Comparison of ENCODE assay signal across 16 cellular contexts in the genomic region with DNA sequence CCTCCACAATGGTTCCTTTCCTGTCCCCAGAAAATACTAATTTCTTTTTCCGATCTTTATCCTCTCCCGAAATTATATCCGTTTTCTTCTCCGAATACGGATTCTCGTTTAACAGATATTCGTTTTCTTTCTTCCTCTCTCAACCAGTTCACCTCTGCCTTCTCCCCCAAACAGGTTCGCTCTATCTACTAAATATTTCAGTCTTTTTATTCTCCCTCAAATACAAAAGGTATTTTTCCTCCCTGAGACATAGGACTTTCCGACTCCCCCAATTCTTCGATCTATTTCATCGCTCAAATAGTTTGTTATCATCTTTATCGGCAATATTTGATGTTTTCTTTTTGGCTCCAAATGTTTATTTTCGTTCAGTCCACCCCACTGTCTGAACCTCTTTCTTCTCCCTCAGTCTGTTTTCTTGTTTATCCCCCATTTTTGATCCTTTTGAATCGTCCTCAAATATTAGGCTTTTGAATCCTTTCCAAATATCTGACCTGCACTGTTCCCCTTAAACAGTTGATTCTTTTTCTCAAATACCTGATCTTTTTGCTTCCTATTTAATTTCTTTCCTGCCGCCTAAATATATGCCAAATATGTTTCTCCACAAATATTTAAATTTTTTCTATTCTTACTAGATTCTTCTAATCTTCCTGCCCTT. TPM values are rescaled to one million over a fixed set of nuclear protein-coding genes. Genes with fewer than 3 reads are reported as not detected.
DNase-seq lines count a peak whose midpoint lies in the region; ATAC-seq and TF ChIP-seq lines count a peak whose summit lies in the region.
"Had no signal": no experiment of that assay in that cellular context is flagged by ENCODE, and none has a peak within 500 bp of the region (broad histone marks: within the 10 kb centered on the region; RNA-seq: fewer than 3 reads in every experiment).

No MANE protein-coding gene starts in this region.

- H3K9me2 ChIP-seq in Loucy (replicated peaks; ENCODE audit: low read depth, low read length), result no peaks in the 10 kb centered on the region

- H3F3A ChIP-seq in Loucy (ENCODE audit: low read depth), result no peaks in the 10 kb centered on the region

- peaks cover 28% of the 10 kb centered on the region for H3K4me1 Mint-ChIP-seq in T-helper 2 cell treated with Interferon-gamma antibody and Interleukin-4, amounts not matched to agents 5 μg/mL and 100 μg/mL, for 36 hours (ENCODE audit: low read depth)
- peaks cover 28% of the 10 kb centered on the region for H3K4me1 Mint-ChIP-seq in endodermal cell
- H3K4me1 Mint-ChIP-seq in nephron, result peaks cover 42% of the 10 kb centered on the region

- H3K9me3 ChIP-seq in Loucy (ENCODE audit: insufficient read depth, low read depth, low read length) (no peaks in the 10 kb centered on the region), endodermal cell (ENCODE audit: control insufficient read depth, low read length) (no peaks in the 10 kb centered on the region)
- H3K9me3 ChIP-seq: upper lobe of left lung had no signal

- DNase-seq in T-helper 2 cell treated with Interferon-gamma antibody and Interleukin-4, amounts not matched to agents 5 μg/mL and 100 μg/mL, for 36 hours (ENCODE audit: low spot score), result no peak
- DNase-seq in T-helper 2 cell, result no peak
- no peak for DNase-seq in endodermal cell
- no peak for DNase-seq in cerebellum (ENCODE audit: low spot score)
- no peak for DNase-seq in foreskin melanocyte
- DNase-seq: activated naive CD4-positive, alpha-beta T cell; EL; NCI-H2029; NCI-H526; stimulated activated CD4-positive, alpha-beta T cell treated with anti-CD3 and anti-CD28 coated beads, Interleukin-2, amount 100 ng/mL, for 48 hours had no signal

- H3K9me3 Mint-ChIP-seq in T-helper 2 cell treated with Interferon-gamma antibody and Interleukin-4, amounts not matched to agents 5 μg/mL and 100 μg/mL, for 36 hours, result peaks cover 4% of the 10 kb centered on the region
- no peaks in the 10 kb centered on the region for H3K9me3 Mint-ChIP-seq in endodermal cell
- peaks cover 3% of the 10 kb centered on the region for H3K9me3 Mint-ChIP-seq in nephron
- H3K9me3 Mint-ChIP-seq: central memory CD8-positive, alpha-beta T cell; neural crest cell had no signal

- H3K27ac ChIP-seq in endodermal cell (ENCODE audit: low read depth, low read length), result no peak overlapping the region
- H3K27ac ChIP-seq: upper lobe of left lung had no signal

- H3K4me1 ChIP-seq in Loucy (ENCODE audit: insufficient read depth, low read length, poor library complexity, severe bottlenecking), result peaks cover 8% of the 10 kb centered on the region
- no peaks in the 10 kb centered on the region for H3K4me1 ChIP-seq in endodermal cell (ENCODE audit: control insufficient read depth, insufficient read depth, low read length)

- no peak overlapping the region for H2AFZ ChIP-seq in Loucy (ENCODE audit: low read length)

- ATAC-seq in HG03460 (IDR thresholded peaks at IDR 0.05; ENCODE audit: unreplicated experiment), result no peak

- H3K27ac Mint-ChIP-seq in T-helper 2 cell treated with Interferon-gamma antibody and Interleukin-4, amounts not matched to agents 5 μg/mL and 100 μg/mL, for 36 hours, result peak overlapping the region; percentile 23
- H3K27ac Mint-ChIP-seq in endodermal cell (no peak overlapping the region), nephron (peak overlapping the region in 1 of 3 experiments; percentile 32)

- H3K27me3 Mint-ChIP-seq in T-helper 2 cell treated with Interferon-gamma antibody and Interleukin-4, amounts not matched to agents 5 μg/mL and 100 μg/mL, for 36 hours (ENCODE audit: low read depth), result peaks cover 68% of the 10 kb centered on the region
- H3K27me3 Mint-ChIP-seq in endodermal cell (ENCODE audit: insufficient read depth) (peaks cover 91% of the 10 kb centered on the region), nephron (ENCODE audit: low read depth) (peaks cover 87% of the 10 kb centered on the region)

- 18 to 23% methylated on average over 15 of the region's 15 CpGs for WGBS in endodermal cell (ENCODE audit: insufficient coverage in 1 of 2, insufficient read length in 1 of 2), 2 experiments

- H3K4me3 Mint-ChIP-seq in T-helper 2 cell treated with Interferon-gamma antibody and Interleukin-4, amounts not matched to agents 5 μg/mL and 100 μg/mL, for 36 hours, result no peak overlapping the region
- peak overlapping the region; percentile 60 for H3K4me3 Mint-ChIP-seq in endodermal cell
- H3K4me3 Mint-ChIP-seq in nephron, result peak overlapping the region; percentile 13 to 63 (median 25)

- TF ChIP-seq CTCF in Loucy (conservative IDR thresholded peaks at IDR 0.05; ENCODE audit: low read length), result no peak
- TF ChIP-seq CTCF in endodermal cell (conservative IDR thresholded peaks at IDR 0.05), result no peak
- TF ChIP-seq CTCF in nephron (IDR thresholded peaks at IDR 0.05; ENCODE audit: unreplicated experiment in 3 of 3), result no peak

- H3K4me3 ChIP-seq in Loucy (ENCODE audit: low read length, poor library complexity, severe bottlenecking) (peak overlapping the region; percentile 88), endodermal cell (ENCODE audit: low read length) (no peak overlapping the region)

- H3K36me3 ChIP-seq in Loucy (ENCODE audit: insufficient read depth, low read length), result no peaks in the 10 kb centered on the region
- H3K36me3 ChIP-seq in endodermal cell (ENCODE audit: control insufficient read depth, insufficient read depth, low read length), result peaks cover 3% of the 10 kb centered on the region
- H3K36me3 ChIP-seq: upper lobe of left lung had no signal

- H3K4me2 ChIP-seq in Loucy (ENCODE audit: low read depth, low read length, poor library complexity, severe bottlenecking), result peak overlapping the region; percentile 78

- peaks cover 64% of the 10 kb centered on the region for H3K79me2 ChIP-seq in Loucy (ENCODE audit: insufficient read depth, low read length)

- H3K36me3 Mint-ChIP-seq in T-helper 2 cell treated with Interferon-gamma antibody and Interleukin-4, amounts not matched to agents 5 μg/mL and 100 μg/mL, for 36 hours (ENCODE audit: low read depth), result no peaks in the 10 kb centered on the region
- H3K36me3 Mint-ChIP-seq in endodermal cell (ENCODE audit: low read depth) (no peaks in the 10 kb centered on the region), nephron (ENCODE audit: low read depth) (peaks cover 7% of the 10 kb centered on the region)

- H3K27me3 ChIP-seq in Loucy (ENCODE audit: insufficient read depth, low read length, poor library complexity, severe bottlenecking), result peaks cover 17% of the 10 kb centered on the region
- peaks cover 96% of the 10 kb centered on the region for H3K27me3 ChIP-seq in endodermal cell (ENCODE audit: control insufficient read depth, insufficient read depth, low read length, poor library complexity, severe bottlenecking)

- peaks cover 17% of the 10 kb centered on the region for H4K20me1 ChIP-seq in Loucy (ENCODE audit: insufficient read depth, low read length, poor library complexity, severe bottlenecking)

- H3K9ac ChIP-seq in Loucy (ENCODE audit: low read depth, low read length, poor library complexity, severe bottlenecking), result no peak overlapping the region
- no peak overlapping the region for H3K9ac ChIP-seq in endodermal cell (ENCODE audit: extremely low read depth, low read length, poor library complexity, severe bottlenecking)

RNA-seq across cellular contexts. Expression of gene PITX1, which starts 4.4 kb away (rescaled TPM):
- 1 to 10 TPM; 1.3 to 2.4 TPM for total RNA-seq in endodermal cell
- 5.9 TPM for polyA plus RNA-seq in endodermal cell (2013, experiment 1 of 2)
- 5.7 TPM for polyA plus RNA-seq in endodermal cell (2013, experiment 2 of 2)
- total RNA-seq in cerebellum, result not detected
- total RNA-seq: neural crest cell had no signal
